In genomic region chr11:114057147-114057546, GRCh38 we compare ENCODE assay signal across 21 cellular contexts. TPM values are rescaled to one million over a fixed set of nuclear protein-coding genes. Genes with fewer than 3 reads are reported as not detected.
DNase-seq lines count a peak whose midpoint lies in the region; ATAC-seq and TF ChIP-seq lines count a peak whose summit lies in the region.
"Had no signal": no experiment of that assay in that cellular context is flagged by ENCODE, and none has a peak within 500 bp of the region (broad histone marks: within the 10 kb centered on the region; RNA-seq: fewer than 3 reads in every experiment).

No MANE protein-coding gene starts in this region.

- H3K4me1 ChIP-seq in left ventricle myocardium inferior = peaks cover 58% of the 10 kb centered on the region
- peaks cover 0 to 32% (median 23%) of the 10 kb centered on the region in 4 donors for H3K4me1 ChIP-seq in sigmoid colon
- H3K4me1 ChIP-seq in foreskin keratinocyte = peaks cover 4% of the 10 kb centered on the region

- TF ChIP-seq EP300 in sigmoid colon (IDR thresholded peaks at IDR 0.05) = no peak

- H3K9me3 ChIP-seq in left ventricle myocardium inferior (replicated peaks) = no peaks in the 10 kb centered on the region
- no peaks in the 10 kb centered on the region for H3K9me3 ChIP-seq in sigmoid colon
- H3K9me3 ChIP-seq: neutrophil, right lobe of liver, SK-N-SH had no signal

- no peak for TF ChIP-seq CTCF in left ventricle myocardium inferior (IDR thresholded peaks at IDR 0.05; ENCODE audit: borderline replicate concordance)
- no peak for TF ChIP-seq CTCF in sigmoid colon (IDR thresholded peaks at IDR 0.05)
- no peak for TF ChIP-seq CTCF in foreskin keratinocyte (conservative IDR thresholded peaks at IDR 0.05)

- H3K27me3 ChIP-seq in left ventricle myocardium inferior (ENCODE audit: low read depth) (no peaks in the 10 kb centered on the region), sigmoid colon (no peaks in the 10 kb centered on the region), foreskin keratinocyte (peaks cover 70% of the 10 kb centered on the region)
- H3K27me3 ChIP-seq: right lobe of liver had no signal

- DNase-seq in Right ventricle myocardium superior (peak; percentile 65), Right ventricle myocardium inferior (ENCODE audit: missing footprints) (no peak), left ventricle myocardium inferior (peak; percentile 55), sigmoid colon (peak; percentile 64), SHP77 treated with DMSO at 0.1 percent for 48 hours (lab: John Stamatoyannopoulos, UW) (no peak), foreskin keratinocyte (no peak), NCI-H2107 (lab: John Stamatoyannopoulos, UW) (no peak)
- DNase-seq: activated naive CD8-positive, alpha-beta T cell treated with anti-CD3 and anti-CD28 coated beads, Interleukin-2, amount 10 ng/mL, durations not matched to agents 7 days and 5 days; CD4-positive, CD25-positive, alpha-beta regulatory T cell; DMS153; foreskin melanocyte; NCI-H1048; right lobe of liver; SK-N-SH; stimulated activated naive CD4-positive, alpha-beta T cell treated with Interleukin-2 at 50 U/mL for 16 hours; T-helper 9 cell had no signal

- no peak overlapping the region for H3K4me3 ChIP-seq in left ventricle myocardium inferior
- H3K4me3 ChIP-seq in sigmoid colon = no peak overlapping the region

- H3K36me3 ChIP-seq in left ventricle myocardium inferior = peaks cover 9% of the 10 kb centered on the region
- no peaks in the 10 kb centered on the region for H3K36me3 ChIP-seq in sigmoid colon
- H3K36me3 ChIP-seq: neutrophil, right lobe of liver had no signal

- intact Hi-C loops in Right ventricle myocardium superior (cut with DNase I) = no loop called here
- intact Hi-C loops in Right ventricle myocardium inferior (cut with DNase I) = loop anchor here (5.0 kb wide), 1 partner anchor 140 kb away; no protein-coding TSS in a partner anchor
- intact Hi-C loops in left ventricle myocardium inferior (cut with micrococcal nuclease) = loop anchor here (10.0 kb wide), 1 partner anchor 128 kb away; no protein-coding TSS in a partner anchor
- intact Hi-C loops in sigmoid colon (cut with DNase I) = no loop called here

- no peak for ATAC-seq in Right ventricle myocardium superior (ENCODE audit: poor library complexity)
- ATAC-seq in Right ventricle myocardium inferior = no peak
- no peak for ATAC-seq in GM19395 (IDR thresholded peaks at IDR 0.05; ENCODE audit: unreplicated experiment)
- no peak for ATAC-seq in foreskin keratinocyte
- ATAC-seq: right lobe of liver had no signal

- WGBS in sigmoid colon, 2 donors = 61 to 75% methylated on average over 7 of the region's 7 CpGs

- no peak for TF ChIP-seq POLR2A in sigmoid colon (IDR thresholded peaks at IDR 0.05)

- H3K27ac ChIP-seq in left ventricle myocardium inferior (replicated peaks) (peak overlapping the region; percentile 100), sigmoid colon (peak overlapping the region in 1 of 4 donors; percentile 94), foreskin keratinocyte (no peak overlapping the region)
- H3K27ac ChIP-seq: KMS-11, neutrophil had no signal

RNA-seq across cellular contexts. Expression of gene ZBTB16, which starts 2.4 kb away (rescaled TPM):
- total RNA-seq in Right ventricle myocardium superior (64.8 TPM), Right ventricle myocardium inferior (78.1 TPM), left ventricle myocardium inferior (64.5 TPM), sigmoid colon (100 to 1,000 TPM in 3 of 4 donors, 10 to 100 TPM in 1; 99.5 to 197 (median 129) TPM), foreskin keratinocyte (not detected in 2 replicates)
- polyA plus RNA-seq in sigmoid colon (10 to 100 TPM in 2 of 3 donors, 1 to 10 TPM in 1; 9.9 to 34.4 (median 11.4) TPM), foreskin keratinocyte (not detected in 2 replicates)
- total RNA-seq: HT-29, mesothelial cell of epicardium had no signal
- polyA plus RNA-seq: SK-N-SH had no signal

Comparison
In these comparisons a context has a peak if more than half of its experiments do, and no peak if none do; other contexts are left out.
1. DNase-seq: peak in Right ventricle myocardium superior (single experiment), left ventricle myocardium inferior (single experiment) and sigmoid colon (single experiment); none in Right ventricle myocardium inferior (single experiment), SHP77 treated with DMSO at 0.1 percent for 48 hours (single experiment), foreskin keratinocyte (0 of 2) and NCI-H2107 (single experiment).
2. intact Hi-C loops: an anchor here in Right ventricle myocardium inferior (5.0 kb wide) and left ventricle myocardium inferior (10.0 kb wide); none called in Right ventricle myocardium superior and sigmoid colon.
3. RNA of gene ZBTB16, which starts 2.4 kb away (total RNA-seq): 99.5 to 197 TPM in sigmoid colon, 78.1 TPM in Right ventricle myocardium inferior (single experiment), 64.8 TPM in Right ventricle myocardium superior (single experiment) and 64.5 TPM in left ventricle myocardium inferior (single experiment); not detected in foreskin keratinocyte; every median in the first group is over 10 times any median in the second.